In the genomic region with DNA sequence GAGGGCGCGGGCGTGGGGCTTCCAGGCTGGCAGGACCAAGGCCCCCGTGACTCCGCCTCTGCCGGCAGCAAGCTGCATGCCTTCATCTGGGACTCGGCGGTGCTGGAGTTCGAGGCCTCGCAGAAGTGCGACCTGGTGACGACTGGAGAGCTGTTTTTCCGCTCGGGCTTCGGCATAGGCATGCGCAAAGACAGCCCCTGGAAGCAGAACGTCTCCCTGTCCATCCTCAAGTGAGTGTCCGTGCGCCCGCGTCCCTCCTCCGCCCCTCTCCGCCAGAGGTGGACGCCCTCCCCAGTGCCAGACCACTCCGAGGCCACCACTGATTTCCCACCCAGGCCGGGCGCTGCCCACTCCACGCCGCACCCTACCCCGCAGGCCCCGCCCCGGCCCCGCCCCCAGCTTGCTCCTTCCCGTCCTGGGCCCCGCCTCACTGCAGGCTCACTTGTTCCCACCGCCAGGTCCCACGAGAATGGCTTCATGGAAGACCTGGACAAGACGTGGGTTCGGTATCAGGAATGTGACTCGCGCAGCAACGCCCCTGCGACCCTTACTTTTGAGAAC, we compare ENCODE assay signal across 11 cellular contexts. TPM values are rescaled to one million over a fixed set of nuclear protein-coding genes. Genes with fewer than 3 reads are reported as not detected.
DNase-seq lines count a peak whose midpoint lies in the region; ATAC-seq, FAIRE-seq and TF ChIP-seq lines count a peak whose summit lies in the region.
"Had no signal": no experiment of that assay in that cellular context is flagged by ENCODE, and none has a peak within 500 bp of the region (broad histone marks: within the 10 kb centered on the region; RNA-seq: fewer than 3 reads in every experiment).

No MANE protein-coding gene starts in this region.

- no peak for FAIRE-seq in HTR-8/SVneo (lab: Jason Lieb, UNC)
- FAIRE-seq: islet of Langerhans had no signal

- ATAC-seq in esophagus mucosa = peak; percentile 1

- no peak for DNase-seq in AG09309 (ENCODE audit: low read depth)
- DNase-seq in NCI-H226 = peak; percentile 9
- no peak for DNase-seq in mesothelial cell of epicardium (ENCODE audit: low spot score in 2 of 2, unreplicated experiment in 2 of 2)
- no peak for DNase-seq in NCI-H510A treated with DMSO at 0.1 percent for 48 hours (lab: John Stamatoyannopoulos, UW)
- DNase-seq in HTR-8/SVneo (ENCODE audit: insufficient read length, low spot score) = no peak
- DNase-seq in NCI-H524 (lab: John Stamatoyannopoulos, UW) = no peak
- DNase-seq in activated CD4-positive, CD25-positive, alpha-beta regulatory T cell (lab: John Stamatoyannopoulos, UW) = no peak
- DNase-seq: NCI-H2227 treated with DMSO at 0.1 percent for 48 hours; stimulated activated CD4-positive, alpha-beta T cell treated with anti-CD3 and anti-CD28 coated beads, Interleukin-2, amount 100 ng/mL, for 24 hours had no signal

- H3K4me1 Mint-ChIP-seq in mesothelial cell of epicardium = peaks cover 5% of the 10 kb centered on the region

- no peak overlapping the region for H3K27ac Mint-ChIP-seq in mesothelial cell of epicardium

- no peak for TF ChIP-seq CTCF in AG09309 (IDR thresholded peaks at IDR 0.05; ENCODE audit: control insufficient read depth, insufficient read depth, low read depth, low read length, missing control alignments)
- TF ChIP-seq CTCF in mesothelial cell of epicardium (IDR thresholded peaks at IDR 0.05; ENCODE audit: unreplicated experiment) = no peak

- no peaks in the 10 kb centered on the region for H3K36me3 Mint-ChIP-seq in mesothelial cell of epicardium

- H3K27me3 Mint-ChIP-seq in mesothelial cell of epicardium (ENCODE audit: low read depth) = peaks cover 89% of the 10 kb centered on the region

- peak overlapping the region; percentile 9 for H3K4me3 ChIP-seq in AG09309 (ENCODE audit: control insufficient read depth, low read depth, low read length)

- peak overlapping the region; percentile 52 for H3K4me3 Mint-ChIP-seq in mesothelial cell of epicardium

- no peaks in the 10 kb centered on the region for H3K9me3 Mint-ChIP-seq in mesothelial cell of epicardium

RNA-seq across cellular contexts. Expression of gene LRRC26, which starts 6.7 kb away (rescaled TPM):
- total RNA-seq in esophagus mucosa = 1.6 TPM
- not detected in 3 replicates for total RNA-seq in mesothelial cell of epicardium

RNA-seq across cellular contexts. Expression of gene TMEM210, which starts 8.7 kb away (rescaled TPM):
- total RNA-seq in esophagus mucosa = not detected
- total RNA-seq in mesothelial cell of epicardium = not detected in 3 replicates

RNA-seq across cellular contexts. Expression of gene GRIN1, which starts 24.2 kb away (rescaled TPM):
- 0.12 TPM for total RNA-seq in esophagus mucosa
- 0.58 to 0.99 TPM (median 0.64 TPM) in 3 replicates for total RNA-seq in mesothelial cell of epicardium

RNA-seq across cellular contexts. Expression of gene ANAPC2, which starts 25.2 kb away (rescaled TPM):
- total RNA-seq in esophagus mucosa (25.0 TPM), mesothelial cell of epicardium (86.1 to 89.3 TPM (median 87.1 TPM) in 3 replicates)

RNA-seq across cellular contexts. Expression of gene SSNA1, which starts 25.3 kb away (rescaled TPM):
- total RNA-seq in esophagus mucosa = 86.8 TPM
- 40.9 to 43.8 TPM (median 42.8 TPM) in 3 replicates for total RNA-seq in mesothelial cell of epicardium
